In genomic region chr22:21605887-21606564, GRCh38 we compare ENCODE assay signal across 1 cellular context.
A peak's percentile ranks its signal among the peaks of the same experiment; 100 is the strongest.
TF ChIP-seq lines count a peak whose summit lies in the region.

No MANE protein-coding gene starts in this region.

TF ChIP-seq in K562, 482 proteins besides CTCF, POLR2A, EP300 and RAD21 (continued from another document and continues in another):
- peak; percentile 60 for TF ChIP-seq CHD7 (IDR thresholded peaks at IDR 0.05; ENCODE audit: low read depth, low read length)
- TF ChIP-seq TFAP4 (CRISPR knock-in tag; IDR thresholded peaks at IDR 0.05; ENCODE audit: borderline replicate concordance): peak; percentile 42; the same call in 1 of the 2 replicates
- TF ChIP-seq ZNF57 (CRISPR knock-in tag; IDR thresholded peaks at IDR 0.05): 0 out of 2 replicates have a peak, but pooled peaks have one; percentile 49
- TF ChIP-seq RBM25 (IDR thresholded peaks at IDR 0.05; ENCODE audit: low read depth, low read length, severe bottlenecking): peak; percentile 61
- TF ChIP-seq MLX (CRISPR knock-in tag; conservative IDR thresholded peaks at IDR 0.05): 0 out of 4 replicates have a peak, but pooled peaks of 1 of the 2 experiments have one; percentile 50
- TF ChIP-seq OTX1 (CRISPR knock-in tag; IDR thresholded peaks at IDR 0.05): 0 out of 2 replicates have a peak, but pooled peaks have one; percentile 35
- TF ChIP-seq CHD1 (IDR thresholded peaks at IDR 0.05; ENCODE audit: low read length): peak; percentile 36
- TF ChIP-seq CCAR2 (IDR thresholded peaks at IDR 0.05; ENCODE audit: low read depth, low read length): 0 out of 2 replicates have a peak, but pooled peaks have one; percentile 19
- no peak for TF ChIP-seq ZNF518B (CRISPR knock-in tag; IDR thresholded peaks at IDR 0.05)
- peak; percentile 39 for TF ChIP-seq RBBP5 (IDR thresholded peaks at IDR 0.05; ENCODE audit: borderline replicate concordance, insufficient read depth, low read length, poor library complexity, severe bottlenecking)
- TF ChIP-seq GATA2 (CRISPR knock-in tag; IDR thresholded peaks at IDR 0.05): no peak
- TF ChIP-seq STAT6 (CRISPR knock-in tag; IDR thresholded peaks at IDR 0.05): peak; percentile 24; the same call in 1 of the 2 replicates
- 0 out of 2 replicates have a peak, but pooled peaks have one; percentile 53 for TF ChIP-seq ZNF280B (CRISPR knock-in tag; IDR thresholded peaks at IDR 0.05)
- TF ChIP-seq WHSC1 (IDR thresholded peaks at IDR 0.05; ENCODE audit: low read length): peak; percentile 78
- TF ChIP-seq PYGO2 (tag; IDR thresholded peaks at IDR 0.05): no peak
- TF ChIP-seq JUN (IDR thresholded peaks at IDR 0.05; ENCODE audit: borderline replicate concordance, low read depth, low read length): no peak
- TF ChIP-seq JUN (CRISPR knock-in tag; IDR thresholded peaks at IDR 0.05; ENCODE audit: borderline replicate concordance): peak; percentile 87; the same call in 1 of the 2 replicates
- TF ChIP-seq RBM22 (IDR thresholded peaks at IDR 0.05; ENCODE audit: low read depth, low read length, poor library complexity, severe bottlenecking): peak; percentile 48
- 0 out of 2 replicates have a peak, but pooled peaks have one; percentile 18 for TF ChIP-seq ZBTB12 (CRISPR knock-in tag; IDR thresholded peaks at IDR 0.05)
- 0 out of 2 replicates have a peak, but pooled peaks have one; percentile 49 for TF ChIP-seq ZNF143 (CRISPR knock-in tag; IDR thresholded peaks at IDR 0.05)
- 0 out of 2 replicates have a peak, but pooled peaks have one; percentile 68 for TF ChIP-seq ZBTB26 (CRISPR knock-in tag; IDR thresholded peaks at IDR 0.05)
- peak in 1 of 2 experiments; percentile 43; a peak in 1 of 4 replicates for TF ChIP-seq RCOR1 (IDR thresholded peaks at IDR 0.05; ENCODE audit: borderline replicate concordance in 1 of 2, low read depth in 2 of 2, low read length in 2 of 2)
- no peak for TF ChIP-seq TEAD4 (IDR thresholded peaks at IDR 0.05; ENCODE audit: low read length)
- TF ChIP-seq TEAD4 (CRISPR knock-in tag; IDR thresholded peaks at IDR 0.05; ENCODE audit: borderline replicate concordance): peak; percentile 96
- TF ChIP-seq TSC22D4 (tag; IDR thresholded peaks at IDR 0.05): no peak
- peak; percentile 39; the same call in 1 of the 2 replicates for TF ChIP-seq PHB (CRISPR knock-in tag; IDR thresholded peaks at IDR 0.05)
- peak; percentile 25; the same call in 1 of the 2 replicates for TF ChIP-seq FOXP1 (CRISPR knock-in tag; IDR thresholded peaks at IDR 0.05)
- peak; percentile 52; the same call in 1 of the 2 replicates for TF ChIP-seq ELF4 (CRISPR knock-in tag; IDR thresholded peaks at IDR 0.05)
- no peak for TF ChIP-seq THAP7 (CRISPR knock-in tag; IDR thresholded peaks at IDR 0.05)
